Comparison of ENCODE assay signal across 8 cellular contexts in the genomic region with DNA sequence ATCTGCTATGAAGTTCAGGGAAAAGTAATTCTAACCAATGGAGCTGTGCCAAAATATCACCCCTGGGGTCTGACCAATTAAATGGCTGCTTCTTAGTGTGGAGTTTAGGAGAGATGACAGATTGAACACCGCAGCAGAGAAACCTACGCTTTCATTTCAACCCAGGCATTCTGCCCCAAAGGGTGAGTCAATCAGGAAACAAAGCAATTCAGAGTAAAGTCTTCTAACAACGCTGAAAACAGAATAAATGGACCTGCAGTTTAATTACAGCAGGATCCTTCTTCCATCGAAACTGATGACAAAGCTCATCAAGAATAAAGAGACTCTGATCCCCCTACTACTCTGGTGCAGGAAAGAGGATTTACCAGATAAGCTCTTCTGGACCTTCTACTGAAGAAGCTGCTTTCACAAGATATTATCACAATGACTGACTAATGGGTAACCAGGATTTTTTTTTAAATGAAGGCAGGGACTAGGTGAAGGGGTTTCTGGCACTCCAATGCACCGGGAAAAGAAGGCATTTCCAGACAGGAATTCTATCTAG. TPM values are rescaled to one million over a fixed set of nuclear protein-coding genes. Genes with fewer than 3 reads are reported as not detected.
DNase-seq lines count a peak whose midpoint lies in the region; ATAC-seq, FAIRE-seq and TF ChIP-seq lines count a peak whose summit lies in the region.

No MANE protein-coding gene starts in this region.

- ATAC-seq in GM21717 (IDR thresholded peaks at IDR 0.05; ENCODE audit: unreplicated experiment), result peak; percentile 55

- intact Hi-C loops in CD14-positive monocyte (cut with micrococcal nuclease), result loop anchor here in 1 of 2 donors (5.0 kb wide), 1 partner anchor 40 kb away; no protein-coding TSS in a partner anchor

- DNase-seq in CD14-positive monocyte (ENCODE audit: low spot score) (no peak), astrocyte of the cerebellum (ENCODE audit: low read depth) (peak; percentile 76), neural progenitor cell (ENCODE audit: low spot score) (peak; percentile 51), NCI-H526 (lab: John Stamatoyannopoulos, UW) (no peak), globus pallidus (ENCODE audit: low spot score) (no peak), urothelium cell line (ENCODE audit: low spot score) (no peak)

- H3K27me3 Mint-ChIP-seq in CD14-positive monocyte (ENCODE audit: low read depth in 3 of 3) (no peaks in the 10 kb centered on the region), neural progenitor cell (ENCODE audit: insufficient read depth, low read depth) (peaks cover 5% of the 10 kb centered on the region)

- peaks cover 54% of the 10 kb centered on the region for H3K4me1 ChIP-seq in neural progenitor cell

- H3K9me3 Mint-ChIP-seq in CD14-positive monocyte (no peaks in the 10 kb centered on the region), neural progenitor cell (no peaks in the 10 kb centered on the region)

- no peak overlapping the region for H3K9ac ChIP-seq in neural progenitor cell

- no peak overlapping the region for H2AFZ ChIP-seq in neural progenitor cell (replicated peaks)

- in situ Hi-C loops in astrocyte of the cerebellum (cut with HindIII; ENCODE audit: low sequenced_read_pairs), result no loop called here

- peak overlapping the region; percentile 0 for H3K4me3 ChIP-seq in astrocyte of the cerebellum (ENCODE audit: low read depth, low read length)
- H3K4me3 ChIP-seq in neural progenitor cell, result peak overlapping the region; percentile 13

- H3F3A ChIP-seq in neural progenitor cell (ENCODE audit: low read depth), result peaks cover 42% of the 10 kb centered on the region

- no peaks in the 10 kb centered on the region for H3K79me2 ChIP-seq in neural progenitor cell (ENCODE audit: low read depth)

- 0 out of 2 replicates have a peak, but pooled peaks have one; percentile 16 for TF ChIP-seq POLR2A in Raji (IDR thresholded peaks at IDR 0.05; ENCODE audit: insufficient read depth, low read depth, low read length)

- H3K4me2 ChIP-seq in neural progenitor cell, result peak overlapping the region; percentile 66

- H3K27ac Mint-ChIP-seq in CD14-positive monocyte, result peak overlapping the region in 4 of 7 donors; percentile 42 to 85 (median 64)
- no peak overlapping the region for H3K27ac Mint-ChIP-seq in neural progenitor cell

- H3K4me1 Mint-ChIP-seq in CD14-positive monocyte, result peaks cover 42% of the 10 kb centered on the region
- H3K4me1 Mint-ChIP-seq in neural progenitor cell, result peaks cover 19% of the 10 kb centered on the region

- TF ChIP-seq CTCF in CD14-positive monocyte (IDR thresholded peaks at IDR 0.05) (no peak), astrocyte of the cerebellum (IDR thresholded peaks at IDR 0.05; ENCODE audit: low read depth, low read length, missing control alignments) (no peak), neural progenitor cell (IDR thresholded peaks at IDR 0.05) (no peak)

- H3K9me3 ChIP-seq in neural progenitor cell (ENCODE audit: low read depth), result no peaks in the 10 kb centered on the region

- peak overlapping the region; percentile 84 for H3K27ac ChIP-seq in neural progenitor cell

- H3K4me3 Mint-ChIP-seq in CD14-positive monocyte, result peak overlapping the region in 1 of 2 donors; percentile 43
- no peak overlapping the region for H3K4me3 Mint-ChIP-seq in neural progenitor cell

- H3K36me3 Mint-ChIP-seq in CD14-positive monocyte (peaks cover 12 to 21% of the 10 kb centered on the region in 2 donors), neural progenitor cell (no peaks in the 10 kb centered on the region)

- no peaks in the 10 kb centered on the region for H3K27me3 ChIP-seq in neural progenitor cell

- no peaks in the 10 kb centered on the region for H3K36me3 ChIP-seq in neural progenitor cell

- H4K20me1 ChIP-seq in neural progenitor cell (ENCODE audit: low read depth), result no peaks in the 10 kb centered on the region

- no peak for FAIRE-seq in urothelium cell line (lab: Jason Lieb, UNC)

RNA-seq across cellular contexts. Expression of gene RFFL, which starts 16.7 kb away (rescaled TPM):
- polyA plus RNA-seq in CD14-positive monocyte, result 10 to 100 TPM; 16.1 to 24.7 TPM
- total RNA-seq in neural progenitor cell (ENCODE audit: low replicate concordance), result 20.6 and 22.3 TPM in 2 replicates

Comparison
In these comparisons a context has a peak if more than half of its experiments do, and no peak if none do; other contexts are left out.
1. DNase-seq: peak in astrocyte of the cerebellum (single experiment) and neural progenitor cell (single experiment); none in CD14-positive monocyte (single experiment), NCI-H526 (0 of 2), globus pallidus (single experiment) and urothelium cell line (single experiment).